23 cellular contexts compared by ENCODE assay signal in genomic region chr3:195068045-195068444, GRCh38.
DNase-seq lines count a peak whose midpoint lies in the region; ATAC-seq and TF ChIP-seq lines count a peak whose summit lies in the region.
"Had no signal": no experiment of that assay in that cellular context is flagged by ENCODE, and none has a peak within 500 bp of the region (broad histone marks: within the 10 kb centered on the region; RNA-seq: fewer than 3 reads in every experiment).

No MANE protein-coding gene starts in this region.

- intact Hi-C loops in PC-3 (cut with micrococcal nuclease) = no loop called here
- intact Hi-C loops in sciatic nerve (cut with DNase I) = no loop called here
- intact Hi-C loops in OCI-LY7 (cut with micrococcal nuclease; ENCODE audit: unreplicated experiment) = no loop called here

- H3K9me3 ChIP-seq in PC-3 (ENCODE audit: low read length) = no peaks in the 10 kb centered on the region
- H3K9me3 ChIP-seq in OCI-LY7 (ENCODE audit: low read length) = no peaks in the 10 kb centered on the region
- H3K9me3 ChIP-seq: adrenal gland, left lung, right lobe of liver, upper lobe of right lung had no signal

- peak; percentile 34 for DNase-seq in NCI-H2029 treated with DMSO at 0.1 percent for 48 hours (lab: John Stamatoyannopoulos, UW)
- no peak for DNase-seq in NCI-H2029 (lab: John Stamatoyannopoulos, UW)
- DNase-seq in PC-3 = peak; percentile 56
- DNase-seq in fibroblast of mammary gland (ENCODE audit: low read depth) = peak; percentile 79
- peak; percentile 12 for DNase-seq in sciatic nerve (ENCODE audit: low spot score)
- no peak for DNase-seq in OCI-LY7 (ENCODE audit: low spot score)
- DNase-seq in NCI-H187 (lab: John Stamatoyannopoulos, UW) = no peak
- DNase-seq in RKO (ENCODE audit: low spot score) = no peak
- DNase-seq: 8988T; activated CD8-positive, alpha-beta memory T cell treated with anti-CD3 and anti-CD28 coated beads for 24 hours; activated T-cell treated with anti-CD3 and anti-CD28 coated beads, Interleukin-2, amount 50 U/mL, for 24 hours; adrenal gland; AML-193; central memory CD4-positive, alpha-beta T cell; DND-41; GM23248; NCI-H1105 treated with DMSO at 0.1 percent for 48 hours; SIG-M5; T-cell had no signal

- peak; percentile 68 for ATAC-seq in PC-3
- no peak for ATAC-seq in sciatic nerve
- ATAC-seq: left lung, right lobe of liver, T-cell, upper lobe of right lung had no signal

- BruUV-seq in PC-3 (replicated peaks; lab: Mats Ljungman, UMichigan) (no TSS peak), OCI-LY7 (replicated peaks; lab: Mats Ljungman, UMichigan) (no TSS peak)

- H3K27me3 ChIP-seq in PC-3 (ENCODE audit: low read length) = no peaks in the 10 kb centered on the region
- H3K27me3 ChIP-seq: adrenal gland, dorsolateral prefrontal cortex, left lung, right lobe of liver, upper lobe of right lung had no signal

- TF ChIP-seq CTCF in PC-3 (conservative IDR thresholded peaks at IDR 0.05; ENCODE audit: low read depth, low read length) (no peak), fibroblast of mammary gland (conservative IDR thresholded peaks at IDR 0.05; ENCODE audit: control insufficient read depth, insufficient read depth, low read depth, low read length) (no peak), OCI-LY7 (conservative IDR thresholded peaks at IDR 0.05; ENCODE audit: low read length) (no peak)

- POLR2A ChIA-PET in PC-3 (lab: Charles Lee; ENCODE audit: unreplicated experiment) = no interaction called here
- POLR2A ChIA-PET in OCI-LY7 (lab: Charles Lee) = interaction anchor here (0.5 kb wide), 1 partner anchor 651 kb away, joined by 10 read pairs; no protein-coding TSS in a partner anchor

- peak overlapping the region; percentile 54 for H3K27ac ChIP-seq in PC-3 (ENCODE audit: low read length)
- no peak overlapping the region for H3K27ac ChIP-seq in OCI-LY7 (ENCODE audit: low read depth, low read length, poor library complexity, severe bottlenecking)
- H3K27ac ChIP-seq: adrenal gland, dorsolateral prefrontal cortex, GM23248, left lung, right lobe of liver, upper lobe of right lung had no signal

- CTCF ChIA-PET in PC-3 (lab: Charles Lee) = no interaction called here
- CTCF ChIA-PET in OCI-LY7 (lab: Charles Lee; ENCODE audit: unreplicated experiment) = no interaction called here

- H3K4me1 ChIP-seq in PC-3 (ENCODE audit: insufficient read depth, low read length) = peaks cover 17% of the 10 kb centered on the region
- H3K4me1 ChIP-seq in OCI-LY7 (ENCODE audit: insufficient read depth, low read length, poor library complexity, severe bottlenecking) = peaks cover 22% of the 10 kb centered on the region
- H3K4me1 ChIP-seq: adrenal gland, left lung, right lobe of liver, upper lobe of right lung had no signal

- H3K4me2 ChIP-seq in PC-3 (ENCODE audit: low read length) (no peak overlapping the region), OCI-LY7 (ENCODE audit: low read length) (no peak overlapping the region)

- H3F3A ChIP-seq in PC-3 (ENCODE audit: low read length, unreplicated experiment) = no peaks in the 10 kb centered on the region

- H3K4me3 ChIP-seq in PC-3 (ENCODE audit: low read length) = no peak overlapping the region
- H3K4me3 ChIP-seq in fibroblast of mammary gland (ENCODE audit: control insufficient read depth, low read depth, low read length) = no peak overlapping the region
- H3K4me3 ChIP-seq in OCI-LY7 (ENCODE audit: low read depth, low read length, poor library complexity, severe bottlenecking) = no peak overlapping the region
- H3K4me3 ChIP-seq: adrenal gland, dorsolateral prefrontal cortex, GM23248, left lung, right lobe of liver, upper lobe of right lung had no signal

- H3K9ac ChIP-seq in PC-3 (ENCODE audit: low read length) = no peak overlapping the region
- H3K9ac ChIP-seq: GM23248 had no signal

- no peaks in the 10 kb centered on the region for H4K20me1 ChIP-seq in PC-3 (ENCODE audit: low read length)
- H4K20me1 ChIP-seq in OCI-LY7 (ENCODE audit: insufficient read depth, low read length) = no peaks in the 10 kb centered on the region

- no peaks in the 10 kb centered on the region for H3K79me2 ChIP-seq in PC-3 (ENCODE audit: low read length)
- no peaks in the 10 kb centered on the region for H3K79me2 ChIP-seq in OCI-LY7 (ENCODE audit: insufficient read depth, low read depth, low read length)

- H3K36me3 ChIP-seq in PC-3 (ENCODE audit: low read depth, low read length) = 0 out of 2 replicates have a peak, but pooled peaks cover 5% of the 10 kb centered on the region
- H3K36me3 ChIP-seq in OCI-LY7 (ENCODE audit: insufficient read depth, low read length) = peaks cover 19% of the 10 kb centered on the region; the same call in 1 of the 2 replicates
- H3K36me3 ChIP-seq: right lobe of liver had no signal

- H2AFZ ChIP-seq in PC-3 (ENCODE audit: low read length) = no peak overlapping the region
- no peak overlapping the region for H2AFZ ChIP-seq in OCI-LY7 (ENCODE audit: low read length)
- H2AFZ ChIP-seq: GM23248 had no signal

- no peaks in the 10 kb centered on the region for H3K9me2 ChIP-seq in PC-3 (replicated peaks; ENCODE audit: low read length)
- no peaks in the 10 kb centered on the region for H3K9me2 ChIP-seq in OCI-LY7 (ENCODE audit: insufficient read depth, low read length)

Comparison
In these comparisons a context has a peak if more than half of its experiments do, and no peak if none do; other contexts are left out.
1. DNase-seq: peak in NCI-H2029 treated with DMSO at 0.1 percent for 48 hours (single experiment), PC-3 (single experiment), fibroblast of mammary gland (single experiment) and sciatic nerve (single experiment); none in NCI-H2029 (single experiment), OCI-LY7 (single experiment), NCI-H187 (0 of 2) and RKO (single experiment).